ENCODE assay signal across 1 cellular context in genomic region chr6:24877747-24878146, GRCh38. TPM values are rescaled to one million over a fixed set of nuclear protein-coding genes. Genes with fewer than 3 reads are reported as not detected.
"Had no signal": no experiment of that assay in that cellular context is flagged by ENCODE, and none has a peak within 500 bp of the region (broad histone marks: within the 10 kb centered on the region; RNA-seq: fewer than 3 reads in every experiment).

No MANE protein-coding gene starts in this region.

RNA-seq across cellular contexts. Expression of gene RIPOR2, which starts 58.0 kb away (rescaled TPM):
- total RNA-seq: pulmonary artery endothelial cell had no signal
